Comparison of ENCODE assay signal across 2 cellular contexts in the genomic region with DNA sequence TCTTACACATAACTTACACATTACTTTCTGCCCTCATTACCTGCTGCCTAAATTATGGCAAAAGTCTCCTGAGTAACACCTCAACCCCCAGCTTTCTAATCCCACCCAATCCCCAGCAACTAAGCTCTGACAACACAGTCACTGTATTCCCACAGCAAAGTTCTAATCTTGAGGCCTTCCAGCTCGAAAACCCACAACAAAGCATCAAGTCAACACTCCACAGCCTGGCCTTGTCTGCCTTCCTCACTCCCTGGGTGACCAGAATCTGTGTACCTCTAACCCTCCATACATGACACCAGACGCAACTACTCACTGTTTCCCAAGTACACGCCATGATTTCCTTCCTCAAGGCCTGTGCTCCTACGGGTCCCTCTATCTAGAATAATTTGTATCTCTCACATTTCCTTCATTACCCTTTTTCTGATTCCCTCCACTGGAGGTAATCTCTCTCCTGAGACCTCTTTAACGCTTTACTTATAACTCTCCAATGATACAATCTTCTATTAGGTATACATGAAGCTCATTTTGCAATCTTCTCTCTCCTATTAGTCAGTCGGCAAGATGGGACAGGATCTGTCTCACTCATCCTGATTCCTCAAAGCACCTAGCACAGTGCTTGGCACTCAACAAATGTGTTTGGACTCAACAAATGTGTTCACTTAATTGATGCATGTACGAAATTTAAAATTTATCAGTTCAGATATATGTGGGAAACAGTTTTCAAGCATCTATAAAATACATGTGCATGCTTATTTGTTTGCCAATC.
TF ChIP-seq lines count a peak whose summit lies in the region.

No MANE protein-coding gene starts in this region.

TF ChIP-seq in IMR-90, 13 proteins besides CTCF, POLR2A, EP300 and RAD21:
- TF ChIP-seq, protein P1, sequence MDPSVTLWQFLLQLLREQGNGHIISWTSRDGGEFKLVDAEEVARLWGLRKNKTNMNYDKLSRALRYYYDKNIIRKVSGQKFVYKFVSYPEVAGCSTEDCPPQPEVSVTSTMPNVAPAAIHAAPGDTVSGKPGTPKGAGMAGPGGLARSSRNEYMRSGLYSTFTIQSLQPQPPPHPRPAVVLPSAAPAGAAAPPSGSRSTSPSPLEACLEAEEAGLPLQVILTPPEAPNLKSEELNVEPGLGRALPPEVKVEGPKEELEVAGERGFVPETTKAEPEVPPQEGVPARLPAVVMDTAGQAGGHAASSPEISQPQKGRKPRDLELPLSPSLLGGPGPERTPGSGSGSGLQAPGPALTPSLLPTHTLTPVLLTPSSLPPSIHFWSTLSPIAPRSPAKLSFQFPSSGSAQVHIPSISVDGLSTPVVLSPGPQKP (IDR thresholded peaks at IDR 0.05; ENCODE audit: borderline replicate concordance, low read depth, low read length) = no peak
- TF ChIP-seq MAFK (IDR thresholded peaks at IDR 0.05; ENCODE audit: low read depth, low read length) (no peak), CHD1 (IDR thresholded peaks at IDR 0.05; ENCODE audit: low read depth, low read length) (no peak), MXI1 (IDR thresholded peaks at IDR 0.05; ENCODE audit: borderline replicate concordance, low read depth, low read length) (no peak), RCOR1 (IDR thresholded peaks at IDR 0.05; ENCODE audit: insufficient replicate concordance, low read length) (no peak), NFE2L2 (IDR thresholded peaks at IDR 0.05; ENCODE audit: low read depth, low read length) (no peak), RFX5 (IDR thresholded peaks at IDR 0.05; ENCODE audit: low read depth, low read length) (no peak), MAZ (IDR thresholded peaks at IDR 0.05; ENCODE audit: borderline replicate concordance, low read depth, low read length) (no peak), SMC3 (IDR thresholded peaks at IDR 0.05; ENCODE audit: low read depth, low read length) (no peak), BHLHE40 (IDR thresholded peaks at IDR 0.05; ENCODE audit: low read depth, low read length) (no peak), CEBPB (IDR thresholded peaks at IDR 0.05; ENCODE audit: low read depth, low read length) (no peak)
TF ChIP-seq in IMR-90: peak in this region for 0.

TF ChIP-seq in GM12878, 131 proteins besides CTCF, POLR2A, EP300 and RAD21:
- TF ChIP-seq, protein P2, sequence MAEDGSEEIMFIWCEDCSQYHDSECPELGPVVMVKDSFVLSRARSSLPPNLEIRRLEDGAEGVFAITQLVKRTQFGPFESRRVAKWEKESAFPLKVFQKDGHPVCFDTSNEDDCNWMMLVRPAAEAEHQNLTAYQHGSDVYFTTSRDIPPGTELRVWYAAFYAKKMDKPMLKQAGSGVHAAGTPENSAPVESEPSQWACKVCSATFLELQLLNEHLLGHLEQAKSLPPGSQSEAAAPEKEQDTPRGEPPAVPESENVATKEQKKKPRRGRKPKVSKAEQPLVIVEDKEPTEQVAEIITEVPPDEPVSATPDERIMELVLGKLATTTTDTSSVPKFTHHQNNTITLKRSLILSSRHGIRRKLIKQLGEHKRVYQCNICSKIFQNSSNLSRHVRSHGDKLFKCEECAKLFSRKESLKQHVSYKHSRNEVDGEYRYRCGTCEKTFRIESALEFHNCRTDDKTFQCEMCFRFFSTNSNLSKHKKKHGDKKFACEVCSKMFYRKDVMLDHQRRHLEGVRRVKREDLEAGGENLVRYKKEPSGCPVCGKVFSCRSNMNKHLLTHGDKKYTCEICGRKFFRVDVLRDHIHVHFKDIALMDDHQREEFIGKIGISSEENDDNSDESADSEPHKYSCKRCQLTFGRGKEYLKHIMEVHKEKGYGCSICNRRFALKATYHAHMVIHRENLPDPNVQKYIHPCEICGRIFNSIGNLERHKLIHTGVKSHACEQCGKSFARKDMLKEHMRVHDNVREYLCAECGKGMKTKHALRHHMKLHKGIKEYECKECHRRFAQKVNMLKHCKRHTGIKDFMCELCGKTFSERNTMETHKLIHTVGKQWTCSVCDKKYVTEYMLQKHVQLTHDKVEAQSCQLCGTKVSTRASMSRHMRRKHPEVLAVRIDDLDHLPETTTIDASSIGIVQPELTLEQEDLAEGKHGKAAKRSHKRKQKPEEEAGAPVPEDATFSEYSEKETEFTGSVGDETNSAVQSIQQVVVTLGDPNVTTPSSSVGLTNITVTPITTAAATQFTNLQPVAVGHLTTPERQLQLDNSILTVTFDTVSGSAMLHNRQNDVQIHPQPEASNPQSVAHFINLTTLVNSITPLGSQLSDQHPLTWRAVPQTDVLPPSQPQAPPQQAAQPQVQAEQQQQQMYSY (CRISPR knock-in tag; IDR thresholded peaks at IDR 0.05) = no peak
- TF ChIP-seq SIX5 (IDR thresholded peaks at IDR 0.05; ENCODE audit: low read depth, low read length, severe bottlenecking) (no peak), BCL11A (IDR thresholded peaks at IDR 0.05; ENCODE audit: low read depth, low read length) (no peak), PAX5 (IDR thresholded peaks at IDR 0.05; ENCODE audit: borderline replicate concordance, low read depth, low read length) (no peak), DPF2 (IDR thresholded peaks at IDR 0.05) (no peak), NRF1 (conservative IDR thresholded peaks at IDR 0.05; ENCODE audit: low read depth, low read length) (no peak), TCF12 (IDR thresholded peaks at IDR 0.05; ENCODE audit: low read depth, low read length) (no peak), NBN (IDR thresholded peaks at IDR 0.05) (no peak), NFXL1 (IDR thresholded peaks at IDR 0.05; ENCODE audit: borderline replicate concordance) (no peak), TCF3 (IDR thresholded peaks at IDR 0.05; ENCODE audit: borderline replicate concordance, insufficient read depth, low read depth, low read length) (no peak), RBBP5 (conservative IDR thresholded peaks at IDR 0.05) (no peak), HDAC2 (IDR thresholded peaks at IDR 0.05) (no peak), CHD2 (IDR thresholded peaks at IDR 0.05; ENCODE audit: borderline replicate concordance, low read depth, low read length) (no peak), RCOR1 (conservative IDR thresholded peaks at IDR 0.05; ENCODE audit: low read depth, low read length) (no peak), MTA2 (IDR thresholded peaks at IDR 0.05; ENCODE audit: low read depth) (no peak)
- TF ChIP-seq, protein P3, sequence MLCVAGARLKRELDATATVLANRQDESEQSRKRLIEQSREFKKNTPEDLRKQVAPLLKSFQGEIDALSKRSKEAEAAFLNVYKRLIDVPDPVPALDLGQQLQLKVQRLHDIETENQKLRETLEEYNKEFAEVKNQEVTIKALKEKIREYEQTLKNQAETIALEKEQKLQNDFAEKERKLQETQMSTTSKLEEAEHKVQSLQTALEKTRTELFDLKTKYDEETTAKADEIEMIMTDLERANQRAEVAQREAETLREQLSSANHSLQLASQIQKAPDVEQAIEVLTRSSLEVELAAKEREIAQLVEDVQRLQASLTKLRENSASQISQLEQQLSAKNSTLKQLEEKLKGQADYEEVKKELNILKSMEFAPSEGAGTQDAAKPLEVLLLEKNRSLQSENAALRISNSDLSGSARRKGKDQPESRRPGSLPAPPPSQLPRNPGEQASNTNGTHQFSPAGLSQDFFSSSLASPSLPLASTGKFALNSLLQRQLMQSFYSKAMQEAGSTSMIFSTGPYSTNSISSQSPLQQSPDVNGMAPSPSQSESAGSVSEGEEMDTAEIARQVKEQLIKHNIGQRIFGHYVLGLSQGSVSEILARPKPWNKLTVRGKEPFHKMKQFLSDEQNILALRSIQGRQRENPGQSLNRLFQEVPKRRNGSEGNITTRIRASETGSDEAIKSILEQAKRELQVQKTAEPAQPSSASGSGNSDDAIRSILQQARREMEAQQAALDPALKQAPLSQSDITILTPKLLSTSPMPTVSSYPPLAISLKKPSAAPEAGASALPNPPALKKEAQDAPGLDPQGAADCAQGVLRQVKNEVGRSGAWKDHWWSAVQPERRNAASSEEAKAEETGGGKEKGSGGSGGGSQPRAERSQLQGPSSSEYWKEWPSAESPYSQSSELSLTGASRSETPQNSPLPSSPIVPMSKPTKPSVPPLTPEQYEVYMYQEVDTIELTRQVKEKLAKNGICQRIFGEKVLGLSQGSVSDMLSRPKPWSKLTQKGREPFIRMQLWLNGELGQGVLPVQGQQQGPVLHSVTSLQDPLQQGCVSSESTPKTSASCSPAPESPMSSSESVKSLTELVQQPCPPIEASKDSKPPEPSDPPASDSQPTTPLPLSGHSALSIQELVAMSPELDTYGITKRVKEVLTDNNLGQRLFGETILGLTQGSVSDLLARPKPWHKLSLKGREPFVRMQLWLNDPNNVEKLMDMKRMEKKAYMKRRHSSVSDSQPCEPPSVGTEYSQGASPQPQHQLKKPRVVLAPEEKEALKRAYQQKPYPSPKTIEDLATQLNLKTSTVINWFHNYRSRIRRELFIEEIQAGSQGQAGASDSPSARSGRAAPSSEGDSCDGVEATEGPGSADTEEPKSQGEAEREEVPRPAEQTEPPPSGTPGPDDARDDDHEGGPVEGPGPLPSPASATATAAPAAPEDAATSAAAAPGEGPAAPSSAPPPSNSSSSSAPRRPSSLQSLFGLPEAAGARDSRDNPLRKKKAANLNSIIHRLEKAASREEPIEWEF (IDR thresholded peaks at IDR 0.05; ENCODE audit: insufficient replicate concordance, low read depth, low read length) = no peak
- TF ChIP-seq, protein P4, sequence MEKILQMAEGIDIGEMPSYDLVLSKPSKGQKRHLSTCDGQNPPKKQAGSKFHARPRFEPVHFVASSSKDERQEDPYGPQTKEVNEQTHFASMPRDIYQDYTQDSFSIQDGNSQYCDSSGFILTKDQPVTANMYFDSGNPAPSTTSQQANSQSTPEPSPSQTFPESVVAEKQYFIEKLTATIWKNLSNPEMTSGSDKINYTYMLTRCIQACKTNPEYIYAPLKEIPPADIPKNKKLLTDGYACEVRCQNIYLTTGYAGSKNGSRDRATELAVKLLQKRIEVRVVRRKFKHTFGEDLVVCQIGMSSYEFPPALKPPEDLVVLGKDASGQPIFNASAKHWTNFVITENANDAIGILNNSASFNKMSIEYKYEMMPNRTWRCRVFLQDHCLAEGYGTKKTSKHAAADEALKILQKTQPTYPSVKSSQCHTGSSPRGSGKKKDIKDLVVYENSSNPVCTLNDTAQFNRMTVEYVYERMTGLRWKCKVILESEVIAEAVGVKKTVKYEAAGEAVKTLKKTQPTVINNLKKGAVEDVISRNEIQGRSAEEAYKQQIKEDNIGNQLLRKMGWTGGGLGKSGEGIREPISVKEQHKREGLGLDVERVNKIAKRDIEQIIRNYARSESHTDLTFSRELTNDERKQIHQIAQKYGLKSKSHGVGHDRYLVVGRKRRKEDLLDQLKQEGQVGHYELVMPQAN (conservative IDR thresholded peaks at IDR 0.05) = no peak
